23 cellular contexts compared by ENCODE assay signal in genomic region chr12:125677829-125678228, GRCh38.
"Had no signal": no experiment of that assay in that cellular context is flagged by ENCODE, and none has a peak within 500 bp of the region (broad histone marks: within the 10 kb centered on the region; RNA-seq: fewer than 3 reads in every experiment).

No MANE protein-coding gene starts in this region.

- H3K27me3 ChIP-seq: left lung, pancreas, sigmoid colon, spleen, suprapubic skin, tibial nerve, uterus had no signal

- DNase-seq: left colon; left lung; lower lobe of right lung; mammary epithelial cell; mesenchymal stem cell; naive thymus-derived CD8-positive, alpha-beta T cell; nucleus accumbens; pancreas; posterior cingulate gyrus; retina; right cardiac atrium; sigmoid colon; small intestine; spleen; stimulated activated CD4-positive, alpha-beta T cell treated with anti-CD3 and anti-CD28 coated beads, Interleukin-4, amount 100 ng/mL, for 24 hours; stimulated activated naive CD4-positive, alpha-beta T cell; uterus had no signal

- H3K4me1 ChIP-seq: left lung, lower lobe of right lung, pancreas, prostate gland, spleen, suprapubic skin, uterus had no signal

- H3K27ac ChIP-seq: left lung, lower lobe of right lung, pancreas, prostate gland, sigmoid colon, spleen, suprapubic skin, thoracic aorta, tibial nerve, uterus had no signal

- H3K4me3 ChIP-seq: left lung, lower lobe of right lung, pancreas, prostate gland, sigmoid colon, spleen, suprapubic skin, thoracic aorta, tibial nerve, uterus had no signal

- FAIRE-seq: keratinocyte, pancreas, small intestine had no signal

- H3K9me3 ChIP-seq: left lung, lower lobe of right lung, pancreas, prostate gland, sigmoid colon, suprapubic skin, thoracic aorta, tibial nerve, uterus had no signal

- ATAC-seq: left colon; left lung; lower lobe of right lung; naive thymus-derived CD8-positive, alpha-beta T cell; pancreas; right cardiac atrium; stimulated activated effector memory CD8-positive, alpha-beta T cell treated with anti-CD3 and anti-CD28 coated beads, Interleukin-12 subunit alpha, Interleukin-12 subunit beta, amount 100 ng/mL, for 72 hours had no signal

- H3K36me3 ChIP-seq: left lung, lower lobe of right lung, pancreas, prostate gland, sigmoid colon, spleen, suprapubic skin, thoracic aorta, tibial nerve, uterus had no signal
